In genomic region chrX:39755152-39756032, GRCh38 we compare ENCODE assay signal across 9 cellular contexts.
DNase-seq lines count a peak whose midpoint lies in the region; ATAC-seq, FAIRE-seq and TF ChIP-seq lines count a peak whose summit lies in the region.
"Had no signal": no experiment of that assay in that cellular context is flagged by ENCODE, and none has a peak within 500 bp of the region (broad histone marks: within the 10 kb centered on the region; RNA-seq: fewer than 3 reads in every experiment).

No MANE protein-coding gene starts in this region.

- BruUV-seq in A673 (replicated peaks; lab: Mats Ljungman, UMichigan): no TSS peak

- no peaks in the 10 kb centered on the region for H3K9me3 ChIP-seq in A673 (ENCODE audit: low read depth, low read length, poor library complexity, severe bottlenecking)
- no peaks in the 10 kb centered on the region for H3K9me3 ChIP-seq in astrocyte (ENCODE audit: insufficient read depth, low read depth, low read length)
- H3K9me3 ChIP-seq in stomach smooth muscle (ENCODE audit: control insufficient read depth in 2 of 2, low read length in 2 of 2): no peaks in the 10 kb centered on the region

- no peaks in the 10 kb centered on the region for H3K36me3 ChIP-seq in A673 (ENCODE audit: insufficient read depth, low read length, poor library complexity, severe bottlenecking)
- no peaks in the 10 kb centered on the region for H3K36me3 ChIP-seq in astrocyte (ENCODE audit: insufficient read depth, low read length)
- no peaks in the 10 kb centered on the region for H3K36me3 ChIP-seq in stomach smooth muscle (ENCODE audit: control insufficient read depth in 2 of 2, insufficient read depth in 2 of 2, low read length in 2 of 2)

- ATAC-seq in GM21423 (IDR thresholded peaks at IDR 0.05; ENCODE audit: unreplicated experiment): no peak

- peak overlapping the region; percentile 64 for H2AFZ ChIP-seq in astrocyte (ENCODE audit: low read depth, low read length)

- H3K9ac ChIP-seq in astrocyte (ENCODE audit: low read length) (peak overlapping the region; percentile 75), stomach smooth muscle (ENCODE audit: low read length in 2 of 2) (peak overlapping the region; percentile 29 to 51)

- H3K4me1 ChIP-seq in A673 (ENCODE audit: insufficient read depth, low read length, poor library complexity, severe bottlenecking): no peaks in the 10 kb centered on the region
- H3K4me1 ChIP-seq in astrocyte (ENCODE audit: insufficient read depth, low read length): peaks cover 47% of the 10 kb centered on the region
- peaks cover 40% of the 10 kb centered on the region for H3K4me1 ChIP-seq in stomach smooth muscle (ENCODE audit: control insufficient read depth, insufficient read depth, low read length)

- H4K20me1 ChIP-seq in astrocyte (ENCODE audit: insufficient read depth, low read length): no peaks in the 10 kb centered on the region

- no peaks in the 10 kb centered on the region for H3K79me2 ChIP-seq in astrocyte (ENCODE audit: insufficient read depth, low read length)

- H3K4me3 Mint-ChIP-seq in astrocyte (ENCODE audit: unreplicated experiment): no peak overlapping the region
- H3K4me3 Mint-ChIP-seq: activated B cell treated with CpG ODN at 0.5 μM for 24 hours had no signal

- no peaks in the 10 kb centered on the region for H3K27me3 Mint-ChIP-seq in astrocyte (ENCODE audit: low read depth, unreplicated experiment)
- H3K27me3 Mint-ChIP-seq: activated B cell treated with CpG ODN at 0.5 μM for 24 hours had no signal

- H3K27ac ChIP-seq in A673 (ENCODE audit: low read depth, low read length, poor library complexity, severe bottlenecking) (no peak overlapping the region), astrocyte (ENCODE audit: low read depth, low read length) (peak overlapping the region; percentile 88), stomach smooth muscle (ENCODE audit: low read length) (peak overlapping the region; percentile 78)

- POLR2A ChIA-PET in A673 (lab: Charles Lee; ENCODE audit: low non-redundant PET): no interaction called here

- H3K4me3 ChIP-seq in A673 (ENCODE audit: low read depth, low read length, poor library complexity, severe bottlenecking) (no peak overlapping the region), astrocyte (ENCODE audit: insufficient read depth, low read depth, low read length) (no peak overlapping the region), stomach smooth muscle (ENCODE audit: low read length in 2 of 2) (peak overlapping the region in 1 of 2 donors; percentile 22)

- intact Hi-C loops in A673 (cut with micrococcal nuclease; ENCODE audit: unreplicated experiment): no loop called here

- DNase-seq in A673 (ENCODE audit: low spot score) (peak; percentile 85), astrocyte (ENCODE audit: low read depth) (peak; percentile 94), inferior parietal cortex (ENCODE audit: extremely low spot score) (peak; percentile 17)
- no peak for DNase-seq in activated effector memory CD4-positive, alpha-beta T cell treated with anti-CD3 and anti-CD28 coated beads, Interleukin-2, amount 50 U/mL, for 16 hours
- DNase-seq in activated CD4-positive, alpha-beta T cell treated with anti-CD3 and anti-CD28 coated beads for 48 hours: no peak
- DNase-seq: activated B cell treated with CpG ODN at 0.5 μM for 24 hours had no signal

- peaks cover 30% of the 10 kb centered on the region for H3K4me1 Mint-ChIP-seq in astrocyte (ENCODE audit: low read depth, unreplicated experiment)
- H3K4me1 Mint-ChIP-seq: activated B cell treated with CpG ODN at 0.5 μM for 24 hours had no signal

- H3K9me3 Mint-ChIP-seq in astrocyte (ENCODE audit: unreplicated experiment): no peaks in the 10 kb centered on the region
- H3K9me3 Mint-ChIP-seq: activated B cell treated with CpG ODN at 0.5 μM for 24 hours had no signal

- CTCF ChIA-PET in A673 (lab: Charles Lee): no interaction called here

- TF ChIP-seq EP300 in Ishikawa (IDR thresholded peaks at IDR 0.05; ENCODE audit: borderline replicate concordance): peak; percentile 69; the same call in 1 of the 2 replicates

- no peak for TF ChIP-seq CTCF in A673 (conservative IDR thresholded peaks at IDR 0.05; ENCODE audit: low read depth, low read length)
- TF ChIP-seq CTCF in astrocyte (IDR thresholded peaks at IDR 0.05; ENCODE audit: insufficient read depth, low read depth, low read length): no peak

- H3K36me3 Mint-ChIP-seq in astrocyte (ENCODE audit: low read depth, unreplicated experiment): no peaks in the 10 kb centered on the region

- H3K27me3 ChIP-seq in A673 (replicated peaks; ENCODE audit: insufficient read depth, low read depth, low read length, poor library complexity): no peaks in the 10 kb centered on the region
- H3K27me3 ChIP-seq in astrocyte (ENCODE audit: insufficient read depth, low read length): no peaks in the 10 kb centered on the region
- H3K27me3 ChIP-seq in stomach smooth muscle (ENCODE audit: control insufficient read depth in 1 of 2, insufficient read depth in 2 of 2, low read length in 2 of 2): peaks cover 0 to 2% of the 10 kb centered on the region in 2 donors

- peak; percentile 89 for FAIRE-seq in astrocyte (lab: Jason Lieb, UNC)

- H3K27ac Mint-ChIP-seq in astrocyte (ENCODE audit: unreplicated experiment): peak overlapping the region; percentile 72
- H3K27ac Mint-ChIP-seq: activated B cell treated with CpG ODN at 0.5 μM for 24 hours had no signal

- H3K4me2 ChIP-seq in astrocyte (ENCODE audit: low read length): peak overlapping the region; percentile 69

- TF ChIP-seq RAD21 in Ishikawa (IDR thresholded peaks at IDR 0.05; ENCODE audit: low read depth): peak; percentile 14; the same call in 1 of the 2 replicates

TF ChIP-seq in Ishikawa, 13 proteins besides CTCF, POLR2A, EP300 and RAD21:
- TF ChIP-seq MAX (IDR thresholded peaks at IDR 0.05) (0 out of 2 replicates have a peak, but pooled peaks have one; percentile 13), NFIC (IDR thresholded peaks at IDR 0.05) (peak; percentile 92), USF1 (IDR thresholded peaks at IDR 0.05) (no peak), ZBTB7A (IDR thresholded peaks at IDR 0.05; ENCODE audit: low read depth) (0 out of 2 replicates have a peak, but pooled peaks have one; percentile 20), EGR1 (IDR thresholded peaks at IDR 0.05) (no peak), TAF1 (IDR thresholded peaks at IDR 0.05; ENCODE audit: low read depth) (no peak), YY1 (IDR thresholded peaks at IDR 0.05; ENCODE audit: low read depth) (no peak), FOXM1 (IDR thresholded peaks at IDR 0.05; ENCODE audit: borderline replicate concordance, low read depth) (no peak), TCF12 (IDR thresholded peaks at IDR 0.05; ENCODE audit: low read depth) (peak; percentile 58; the same call in 1 of the 2 replicates), REST (IDR thresholded peaks at IDR 0.05; ENCODE audit: low read depth) (no peak), CREB1 (IDR thresholded peaks at IDR 0.05; ENCODE audit: low read depth) (no peak), CEBPB (IDR thresholded peaks at IDR 0.05) (no peak), TEAD4 (IDR thresholded peaks at IDR 0.05) (peak; percentile 69)

Comparison
In these comparisons a context has a peak if more than half of its experiments do, and no peak if none do; other contexts are left out.
1. DNase-seq: peak in A673 (single experiment), astrocyte (single experiment) and inferior parietal cortex (single experiment); none in activated effector memory CD4-positive, alpha-beta T cell treated with anti-CD3 and anti-CD28 coated beads, Interleukin-2, amount 50 U/mL, for 16 hours (single experiment) and activated CD4-positive, alpha-beta T cell treated with anti-CD3 and anti-CD28 coated beads for 48 hours (single experiment).